ENCODE assay signal across 8 cellular contexts in the genomic region with DNA sequence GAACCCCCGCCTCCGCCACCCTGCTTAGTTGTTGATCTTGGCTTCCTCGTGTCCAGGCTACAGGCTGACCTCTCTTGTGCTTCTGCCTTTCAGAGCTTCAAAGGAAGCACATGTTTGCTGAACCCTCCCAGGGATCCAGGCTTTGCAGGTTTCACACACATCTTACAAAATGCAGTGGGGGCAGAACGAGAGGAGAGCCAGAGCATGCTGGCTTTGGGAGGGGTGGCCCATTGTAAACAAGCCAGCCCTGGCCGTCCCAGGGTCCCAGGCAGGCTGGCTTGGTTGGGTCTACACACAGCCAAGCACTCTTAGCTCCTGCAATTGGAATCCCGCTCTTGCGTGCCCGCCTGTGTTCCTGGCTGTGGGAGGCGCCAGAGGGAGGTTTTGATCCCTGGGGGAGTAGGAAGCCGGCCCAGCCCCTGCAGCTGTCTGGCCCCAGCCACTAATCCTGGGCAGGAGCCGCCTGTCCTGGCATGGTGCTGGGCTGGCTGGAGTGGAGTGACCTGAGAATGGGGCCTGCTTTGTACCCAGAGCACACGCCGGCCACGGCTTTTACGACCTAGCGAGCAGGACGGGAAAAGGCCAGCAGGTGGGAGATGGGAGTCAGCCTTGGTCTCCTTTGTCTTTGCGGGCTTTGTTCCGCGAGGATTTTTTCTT. TPM values are rescaled to one million over a fixed set of nuclear protein-coding genes. Genes with fewer than 3 reads are reported as not detected.
A peak's percentile ranks its signal among the peaks of the same experiment; 100 is the strongest.
DNase-seq lines count a peak whose midpoint lies in the region; ATAC-seq and TF ChIP-seq lines count a peak whose summit lies in the region.

No MANE protein-coding gene starts in this region.

- no peak for ATAC-seq in GM19023 (IDR thresholded peaks at IDR 0.05; ENCODE audit: unreplicated experiment)

- H3K9ac ChIP-seq in NT2/D1 (ENCODE audit: insufficient read length, low read depth), result peak overlapping the region; percentile 45

- H3K27me3 ChIP-seq in NT2/D1 (ENCODE audit: insufficient read depth, insufficient read length), result no peaks in the 10 kb centered on the region

- peaks cover 9% of the 10 kb centered on the region for H3K9me3 Mint-ChIP-seq in glutamatergic neuron (ENCODE audit: unreplicated experiment)

- H3K4me3 ChIP-seq in NT2/D1 (ENCODE audit: insufficient read length, low read depth), result no peak overlapping the region

- peaks cover 21% of the 10 kb centered on the region for H3K4me1 ChIP-seq in NT2/D1 (ENCODE audit: insufficient read depth, insufficient read length)

- TF ChIP-seq CTCF in glutamatergic neuron (IDR thresholded peaks at IDR 0.05; ENCODE audit: partially characterized antibody, unreplicated experiment), result peak; percentile 47
- no peak for TF ChIP-seq CTCF in GM20000 (IDR thresholded peaks at IDR 0.05; ENCODE audit: extremely low read depth, missing control alignments)

- peaks cover 97% of the 10 kb centered on the region for H3K36me3 ChIP-seq in NT2/D1 (ENCODE audit: insufficient read depth, insufficient read length, low read length)

- peaks cover 9% of the 10 kb centered on the region for H3K27me3 Mint-ChIP-seq in glutamatergic neuron (ENCODE audit: unreplicated experiment)

- H3K4me3 Mint-ChIP-seq in glutamatergic neuron (ENCODE audit: unreplicated experiment), result peak overlapping the region; percentile 67

- peaks cover 47% of the 10 kb centered on the region for H3K4me1 Mint-ChIP-seq in glutamatergic neuron (ENCODE audit: low read depth, unreplicated experiment)

- H3K27ac Mint-ChIP-seq in glutamatergic neuron (ENCODE audit: unreplicated experiment), result peak overlapping the region; percentile 94

- no peaks in the 10 kb centered on the region; the same call in 1 of the 2 replicates for H3K9me3 ChIP-seq in NT2/D1 (ENCODE audit: insufficient read depth, low read length)

- DNase-seq in DMS53 treated with DMSO at 0.1 percent for 48 hours (lab: John Stamatoyannopoulos, UW; ENCODE audit: unreplicated experiment), result peak; percentile 90
- peak; percentile 40 for DNase-seq in NT2/D1 (ENCODE audit: low read depth, low spot score)
- DNase-seq in glutamatergic neuron, result peak; percentile 80
- peak in 52 of 56 donors; percentile 11 to 84 (median 49) for DNase-seq in nucleus accumbens (lab: John Stamatoyannopoulos, UW)
- DNase-seq in GF-D8 (lab: John Stamatoyannopoulos, UW), result no peak
- no peak for DNase-seq in GM20000 (ENCODE audit: low spot score)
- no peak for DNase-seq in COR-L47 (lab: John Stamatoyannopoulos, UW)

- H3K36me3 Mint-ChIP-seq in glutamatergic neuron (ENCODE audit: unreplicated experiment), result peaks cover 5% of the 10 kb centered on the region

RNA-seq across cellular contexts. Expression of a gene that starts 53.9 kb away (rescaled TPM):
- 59.3 TPM for total RNA-seq in glutamatergic neuron (ENCODE audit: unreplicated experiment)

Comparison
In these comparisons a context has a peak if more than half of its experiments do, and no peak if none do; other contexts are left out.
1. DNase-seq: peak in DMS53 treated with DMSO at 0.1 percent for 48 hours (single experiment), NT2/D1 (single experiment), glutamatergic neuron (single experiment) and nucleus accumbens (52 of 56); none in GF-D8 (single experiment), GM20000 (single experiment) and COR-L47 (single experiment).